13 cellular contexts compared by ENCODE assay signal in the genomic region with DNA sequence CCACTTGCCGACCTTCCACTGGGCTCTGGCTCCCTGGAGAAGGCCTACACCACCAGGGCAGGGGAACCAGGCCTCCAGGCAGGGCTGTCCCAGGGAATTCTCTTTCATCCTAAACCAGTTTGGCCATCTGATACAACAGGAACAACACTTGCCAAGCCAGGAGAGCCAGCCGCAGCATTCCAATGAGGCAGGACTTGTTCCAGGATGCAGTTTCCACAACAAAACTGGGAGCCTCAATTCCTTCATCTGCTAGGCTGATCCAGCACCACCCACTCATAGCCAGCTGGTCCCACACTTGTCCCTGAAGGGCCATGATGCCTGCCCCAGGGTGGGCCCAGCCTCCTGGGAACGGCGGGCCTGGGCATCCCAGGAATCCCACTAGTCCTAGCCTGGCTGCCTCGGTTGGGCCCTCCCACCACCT. TPM values are rescaled to one million over a fixed set of nuclear protein-coding genes. Genes with fewer than 3 reads are reported as not detected.
DNase-seq lines count a peak whose midpoint lies in the region; ATAC-seq and FAIRE-seq lines count a peak whose summit lies in the region.
"Had no signal": no experiment of that assay in that cellular context is flagged by ENCODE, and none has a peak within 500 bp of the region (broad histone marks: within the 10 kb centered on the region; RNA-seq: fewer than 3 reads in every experiment).

No MANE protein-coding gene starts in this region.

- H3K36me3 ChIP-seq in BLaER1 treated with 17β-estradiol and CSF1 and Interleukin-3, amounts not matched to agents 10 nM and 100 nM = peaks cover 0 to 12% (median 3%) of the 10 kb centered on the region in 11 experiments; a peak in 8 of 22 replicates

- no peak overlapping the region for H3K4me3 ChIP-seq in BLaER1 treated with 17β-estradiol and CSF1 and Interleukin-3, amounts not matched to agents 10 nM and 100 nM
- H3K4me3 ChIP-seq: K562 had no signal

- peaks cover 39 to 99% (median 62%) of the 10 kb centered on the region in 11 experiments for H4K20me1 ChIP-seq in BLaER1 treated with 17β-estradiol and CSF1 and Interleukin-3, amounts not matched to agents 10 nM and 100 nM

- DNase-seq in anterior cingulate cortex (lab: John Stamatoyannopoulos, UW) (peak in 38 of 58 donors; percentile 11 to 76 (median 40)), Right ventricle myocardium inferior (ENCODE audit: missing footprints) (no peak), posterior cingulate gyrus (peak in 6 of 10 donors; percentile 55 to 90 (median 75)), SKM-1 (lab: John Stamatoyannopoulos, UW; ENCODE audit: unreplicated experiment) (no peak), middle frontal gyrus (ENCODE audit: extremely low spot score, low spot score) (no peak), frontal cortex (ENCODE audit: low spot score in 2 of 2) (no peak), NK-92 (lab: John Stamatoyannopoulos, UW; ENCODE audit: unreplicated experiment) (no peak)
- DNase-seq: activated CD8-positive, alpha-beta memory T cell treated with anti-CD3 and anti-CD28 coated beads, Interleukin-2, amount 10 ng/mL, durations not matched to agents 7 days and 5 days; NCI-H510A treated with DMSO at 0.1 percent for 48 hours had no signal

- no peaks in the 10 kb centered on the region for H3K27me3 ChIP-seq in BLaER1 treated with 17β-estradiol and CSF1 and Interleukin-3, amounts not matched to agents 10 nM and 100 nM

- peak overlapping the region in 3 of 11 experiments; percentile 12 to 76 (median 19); a peak in 1 of 22 replicates for H3K9ac ChIP-seq in BLaER1 treated with 17β-estradiol and CSF1 and Interleukin-3, amounts not matched to agents 10 nM and 100 nM

- ATAC-seq in Right ventricle myocardium inferior = peak; percentile 43
- ATAC-seq: activated CD8-positive, alpha-beta memory T cell treated with anti-CD3 and anti-CD28 coated beads, Interleukin-2, amount 10 ng/mL, durations not matched to agents 7 days and 5 days; K562 had no signal

- H3K27ac ChIP-seq in BLaER1 treated with 17β-estradiol and CSF1 and Interleukin-3, amounts not matched to agents 10 nM and 100 nM = peak overlapping the region in 10 of 11 experiments; percentile 57 to 94 (median 86); a peak in 18 of 22 replicates

- H3K9me3 ChIP-seq in BLaER1 treated with 17β-estradiol and CSF1 and Interleukin-3, amounts not matched to agents 10 nM and 100 nM (replicated peaks in 1 of 11) = 0 out of 22 replicates have a peak, but pooled peaks cover 0 to 5% (median 0%) of the 10 kb centered on the region in 11 experiments
- H3K9me3 ChIP-seq: Caco-2 had no signal

- no peak for FAIRE-seq in frontal cortex (lab: Jason Lieb, UNC)
- FAIRE-seq: GM12891, K562 had no signal

- H3K4me2 ChIP-seq in BLaER1 treated with 17β-estradiol and CSF1 and Interleukin-3, amounts not matched to agents 10 nM and 100 nM = peak overlapping the region in 9 of 11 experiments; percentile 78 to 96 (median 89); a peak in 9 of 22 replicates

- peaks cover 70 to 90% (median 82%) of the 10 kb centered on the region in 10 experiments for H3K4me1 ChIP-seq in BLaER1 treated with 17β-estradiol and CSF1 and Interleukin-3, amounts not matched to agents 10 nM and 100 nM
- H3K4me1 ChIP-seq: Caco-2 had no signal

- intact Hi-C loops in Right ventricle myocardium inferior (cut with DNase I) (no loop called here), posterior cingulate gyrus (cut with DNase I) (no loop called here)

RNA-seq across cellular contexts. Expression of gene BICD2, which starts 26.0 kb away (rescaled TPM):
- 33.8 TPM for total RNA-seq in Right ventricle myocardium inferior
- total RNA-seq in frontal cortex = 31.0 TPM

Comparison
In these comparisons a context has a peak if more than half of its experiments do, and no peak if none do; other contexts are left out.
1. DNase-seq: peak in anterior cingulate cortex (38 of 58) and posterior cingulate gyrus (6 of 10); none in Right ventricle myocardium inferior (single experiment), SKM-1 (single experiment), middle frontal gyrus (single experiment), frontal cortex (0 of 2) and NK-92 (single experiment).